Comparison of ENCODE assay signal across 8 cellular contexts in genomic region chr10:5584895-5585516, GRCh38.
A peak's percentile ranks its signal among the peaks of the same experiment; 100 is the strongest.
DNase-seq lines count a peak whose midpoint lies in the region; ATAC-seq and TF ChIP-seq lines count a peak whose summit lies in the region.

No MANE protein-coding gene starts in this region.

- in situ Hi-C loops in gastrocnemius medialis (cut with MboI; ENCODE audit: low sequenced_read_pairs in 4 of 4), result no loop called here

- H3K9me2 ChIP-seq in OCI-LY7 (ENCODE audit: insufficient read depth, low read length), result no peaks in the 10 kb centered on the region

- H3K4me3 ChIP-seq in OCI-LY7 (ENCODE audit: low read depth, low read length, poor library complexity, severe bottlenecking) (no peak overlapping the region), gastrocnemius medialis (no peak overlapping the region)

- H3K4me1 ChIP-seq in OCI-LY7 (ENCODE audit: insufficient read depth, low read length, poor library complexity, severe bottlenecking) (peaks cover 100% of the 10 kb centered on the region), gastrocnemius medialis (peaks cover 11 to 24% of the 10 kb centered on the region in 2 donors)

- no peak overlapping the region; the same call in 1 of the 2 replicates for H2AFZ ChIP-seq in OCI-LY7 (ENCODE audit: low read length)

- DNase-seq in DMS53 treated with DMSO at 0.1 percent for 48 hours (lab: John Stamatoyannopoulos, UW; ENCODE audit: unreplicated experiment) (peak; percentile 36), OCI-LY7 (ENCODE audit: low spot score) (peak; percentile 27), iPS-NIHi7 (ENCODE audit: extremely low spot score) (peak; percentile 39), NCI-H446 treated with DMSO at 0.1 percent for 48 hours (lab: John Stamatoyannopoulos, UW) (no peak), gastrocnemius medialis (no peak), C1 segment of cervical spinal cord (lab: John Stamatoyannopoulos, UW) (no peak), SHP77 (lab: John Stamatoyannopoulos, UW) (no peak)

- H3K27ac ChIP-seq in OCI-LY7 (ENCODE audit: low read depth, low read length, poor library complexity, severe bottlenecking), result peak overlapping the region; percentile 19
- no peak overlapping the region for H3K27ac ChIP-seq in gastrocnemius medialis

- no TSS peak for BruUV-seq in OCI-LY7 (replicated peaks; lab: Mats Ljungman, UMichigan)

- ATAC-seq in GM21619 (IDR thresholded peaks at IDR 0.05; ENCODE audit: unreplicated experiment), result peak; percentile 49
- ATAC-seq in gastrocnemius medialis, result no peak

- TF ChIP-seq CTCF in OCI-LY7 (conservative IDR thresholded peaks at IDR 0.05; ENCODE audit: low read length) (no peak), gastrocnemius medialis (IDR thresholded peaks at IDR 0.05 in 4 of 5, conservative IDR thresholded peaks at IDR 0.05 in 1 of 5) (no peak)

- H3K79me2 ChIP-seq in OCI-LY7 (ENCODE audit: insufficient read depth, low read depth, low read length), result no peaks in the 10 kb centered on the region

- POLR2A ChIA-PET in OCI-LY7 (lab: Charles Lee), result interaction anchor here (2.7 kb wide), 1 partner anchor 10 kb away, joined by 13 read pairs; no protein-coding TSS in a partner anchor

- CTCF ChIA-PET in OCI-LY7 (lab: Charles Lee; ENCODE audit: unreplicated experiment), result interaction anchor here (0.7 kb wide), 1 partner anchor 38 kb away, joined by 4 read pairs; no protein-coding TSS in a partner anchor

- intact Hi-C loops in OCI-LY7 (cut with micrococcal nuclease; ENCODE audit: unreplicated experiment), result loop anchor here (10.0 kb wide), 2 partner anchors 470 to 1890 kb away; no protein-coding TSS in a partner anchor
- intact Hi-C loops in gastrocnemius medialis (cut with DNase I; ENCODE audit: low total_unique reads), result no loop called here

- TF ChIP-seq POLR2A in gastrocnemius medialis (IDR thresholded peaks at IDR 0.05), result no peak

- H3K36me3 ChIP-seq in OCI-LY7 (ENCODE audit: insufficient read depth, low read length) (peaks cover 7% of the 10 kb centered on the region), gastrocnemius medialis (no peaks in the 10 kb centered on the region)

- peaks cover 14% of the 10 kb centered on the region for H3K9me3 ChIP-seq in OCI-LY7 (ENCODE audit: low read length)
- peaks cover 0 to 10% (median 0%) of the 10 kb centered on the region in 3 donors for H3K9me3 ChIP-seq in gastrocnemius medialis

- H3K4me2 ChIP-seq in OCI-LY7 (ENCODE audit: low read length), result peak overlapping the region; percentile 27

- H3K27me3 ChIP-seq in gastrocnemius medialis, result no peaks in the 10 kb centered on the region

- H4K20me1 ChIP-seq in OCI-LY7 (ENCODE audit: insufficient read depth, low read length), result no peaks in the 10 kb centered on the region

Comparison
In these comparisons a context has a peak if more than half of its experiments do, and no peak if none do; other contexts are left out.
1. DNase-seq: peak in DMS53 treated with DMSO at 0.1 percent for 48 hours (single experiment), OCI-LY7 (single experiment) and iPS-NIHi7 (single experiment); none in NCI-H446 treated with DMSO at 0.1 percent for 48 hours (single experiment), gastrocnemius medialis (0 of 2), C1 segment of cervical spinal cord (0 of 14) and SHP77 (0 of 2).